26 cellular contexts compared by ENCODE assay signal in genomic region chr16:30179195-30179594, GRCh38.
"Had no signal": no experiment of that assay in that cellular context is flagged by ENCODE, and none has a peak within 500 bp of the region (broad histone marks: within the 10 kb centered on the region; RNA-seq: fewer than 3 reads in every experiment).

No MANE protein-coding gene starts in this region.

- DNase-seq: stimulated activated CD4-positive, alpha-beta T cell treated with anti-CD3 and anti-CD28 coated beads, Interleukin-2, amount 100 ng/mL, for 48 hours; stimulated activated CD4-positive, alpha-beta T cell treated with anti-CD3 and anti-CD28 coated beads, Interleukin-4, amount 100 ng/mL, for 1 hour; stimulated activated CD4-positive, alpha-beta T cell treated with anti-CD3 and anti-CD28 coated beads, Interleukin-4, amount 100 ng/mL, for 24 hours; stimulated activated CD4-positive, alpha-beta T cell treated with anti-CD3 and anti-CD28 coated beads, Interleukin-4, amount 100 ng/mL, for 4 hours; stimulated activated CD8-positive, alpha-beta memory T cell treated with anti-CD3 and anti-CD28 coated beads, Interleukin-4, amount 100 ng/mL, for 48 hours; stimulated activated naive B cell treated with anti-CD40 and anti-IgM and Interleukin-4, amounts not matched to agents 10 μg/mL and 1 μg/mL and 100 μg/mL, for 72 hours; stimulated activated naive CD4-positive, alpha-beta T cell; stimulated activated naive CD4-positive, alpha-beta T cell treated with Interleukin-2 at 50 U/mL for 16 hours; stimulated activated naive CD8-positive, alpha-beta T cell treated with anti-CD3 and anti-CD28 coated beads, Interleukin-15, amount 100 ng/mL, for 72 hours; stimulated activated naive CD8-positive, alpha-beta T cell treated with anti-CD3 and anti-CD28 coated beads, Interleukin-15, Interleukin-2, amounts not matched to agents 100 U/mL and 50 U/mL, for 24 hours; testis; tibial artery; upper lobe of right lung; uterus had no signal

- H3K4me1 ChIP-seq: testis had no signal

- H3K27ac Mint-ChIP-seq: stimulated activated effector memory CD8-positive, alpha-beta T cell treated with anti-CD3 and anti-CD28 coated beads, Interleukin-12 subunit alpha, Interleukin-12 subunit beta, amount 100 ng/mL, for 72 hours; stimulated activated naive B cell treated with anti-CD40 and anti-IgM and Interleukin-4, amounts not matched to agents 10 μg/mL and 1 μg/mL and 100 μg/mL, for 72 hours; stimulated activated naive CD8-positive, alpha-beta T cell treated with anti-CD3 and anti-CD28 coated beads, Interleukin-15, amount 100 ng/mL, for 72 hours; stimulated activated naive CD8-positive, alpha-beta T cell treated with anti-CD3 and anti-CD28 coated beads, Interleukin-15, Interleukin-2, amounts not matched to agents 100 ng/mL and 50 ng/mL, for 24 hours; type B pancreatic cell had no signal

- H3K9me3 Mint-ChIP-seq: stimulated activated effector memory CD8-positive, alpha-beta T cell treated with anti-CD3 and anti-CD28 coated beads, Interleukin-12 subunit alpha, Interleukin-12 subunit beta, amount 100 ng/mL, for 72 hours; stimulated activated naive B cell treated with anti-CD40 and anti-IgM and Interleukin-4, amounts not matched to agents 10 μg/mL and 1 μg/mL and 100 μg/mL, for 72 hours; stimulated activated naive CD8-positive, alpha-beta T cell treated with anti-CD3 and anti-CD28 coated beads, Interleukin-15, amount 100 ng/mL, for 72 hours; stimulated activated naive CD8-positive, alpha-beta T cell treated with anti-CD3 and anti-CD28 coated beads, Interleukin-15, Interleukin-2, amounts not matched to agents 100 ng/mL and 50 ng/mL, for 24 hours; type B pancreatic cell had no signal

- H3K36me3 ChIP-seq: stomach, suprapubic skin, thoracic aorta, thyroid gland, tibial artery, tibial nerve, transverse colon, upper lobe of left lung, upper lobe of right lung, uterus, vagina had no signal

- H3K4me3 Mint-ChIP-seq: stimulated activated effector memory CD8-positive, alpha-beta T cell treated with anti-CD3 and anti-CD28 coated beads, Interleukin-12 subunit alpha, Interleukin-12 subunit beta, amount 100 ng/mL, for 72 hours; stimulated activated naive B cell treated with anti-CD40 and anti-IgM and Interleukin-4, amounts not matched to agents 10 μg/mL and 1 μg/mL and 100 μg/mL, for 72 hours; stimulated activated naive CD8-positive, alpha-beta T cell treated with anti-CD3 and anti-CD28 coated beads, Interleukin-15, amount 100 ng/mL, for 72 hours; stimulated activated naive CD8-positive, alpha-beta T cell treated with anti-CD3 and anti-CD28 coated beads, Interleukin-15, Interleukin-2, amounts not matched to agents 100 ng/mL and 50 ng/mL, for 24 hours; type B pancreatic cell had no signal

- ATAC-seq: stimulated activated effector memory CD8-positive, alpha-beta T cell treated with anti-CD3 and anti-CD28 coated beads, Interleukin-12 subunit alpha, Interleukin-12 subunit beta, amount 100 ng/mL, for 72 hours; stimulated activated naive B cell treated with anti-CD40 and anti-IgM and Interleukin-4, amounts not matched to agents 10 μg/mL and 1 μg/mL and 100 μg/mL, for 72 hours; stimulated activated naive CD8-positive, alpha-beta T cell treated with anti-CD3 and anti-CD28 coated beads, Interleukin-15, amount 100 ng/mL, for 72 hours; stimulated activated naive CD8-positive, alpha-beta T cell treated with anti-CD3 and anti-CD28 coated beads, Interleukin-15, Interleukin-2, amounts not matched to agents 100 U/mL and 50 U/mL, for 24 hours; upper lobe of right lung had no signal

- H3K9me3 ChIP-seq: stomach, suprapubic skin, testis, thoracic aorta, thyroid gland, tibial artery, tibial nerve, transverse colon, upper lobe of left lung, upper lobe of right lung, uterus, vagina had no signal

- H3K27ac ChIP-seq: stomach, suprapubic skin, testis, thoracic aorta, thyroid gland, tibial artery, tibial nerve, transverse colon, upper lobe of left lung, upper lobe of right lung, uterus, vagina had no signal

- FAIRE-seq: urothelium cell line had no signal

- H3K27me3 Mint-ChIP-seq: stimulated activated naive B cell treated with anti-CD40 and anti-IgM and Interleukin-4, amounts not matched to agents 10 μg/mL and 1 μg/mL and 100 μg/mL, for 72 hours; stimulated activated naive CD8-positive, alpha-beta T cell treated with anti-CD3 and anti-CD28 coated beads, Interleukin-15, amount 100 ng/mL, for 72 hours; stimulated activated naive CD8-positive, alpha-beta T cell treated with anti-CD3 and anti-CD28 coated beads, Interleukin-15, Interleukin-2, amounts not matched to agents 100 ng/mL and 50 ng/mL, for 24 hours; type B pancreatic cell had no signal

- H3K36me3 Mint-ChIP-seq: type B pancreatic cell had no signal

- H3K4me3 ChIP-seq: stomach, suprapubic skin, testis, thoracic aorta, thyroid gland, tibial artery, tibial nerve, transverse colon, upper lobe of left lung, upper lobe of right lung, uterus, vagina had no signal

- H3K27me3 ChIP-seq: stomach, suprapubic skin, testis, thyroid gland, tibial artery, tibial nerve, transverse colon, upper lobe of left lung, upper lobe of right lung, uterus, vagina had no signal
